ENCODE assay signal across 10 cellular contexts in genomic region chr19:9362905-9363304, GRCh38. TPM values are rescaled to one million over a fixed set of nuclear protein-coding genes. Genes with fewer than 3 reads are reported as not detected.
DNase-seq lines count a peak whose midpoint lies in the region; ATAC-seq and TF ChIP-seq lines count a peak whose summit lies in the region.
"Had no signal": no experiment of that assay in that cellular context is flagged by ENCODE, and none has a peak within 500 bp of the region (broad histone marks: within the 10 kb centered on the region; RNA-seq: fewer than 3 reads in every experiment).

ZNF177 (plus strand) TSS chr19:9363013; CDS start chr19:9378312, 15,299 bp downstream.

- H3K4me3 ChIP-seq in BJ (ENCODE audit: low read depth, low read length): peak within 1 kb of the TSS; percentile 41

- peaks cover 0 to 7% of the 10 kb centered on the region in 2 donors for H3K4me1 Mint-ChIP-seq in natural killer cell treated with Interleukin-12 subunit alpha and Interleukin-12 subunit beta and Interleukin-15 and Interleukin-18, amount 100 ng/mL, for 72 hours (ENCODE audit: low read depth in 2 of 2)

- no peaks in the 10 kb centered on the region; the same call in 1 of the 2 replicates for H3K36me3 ChIP-seq in BJ (ENCODE audit: control insufficient read depth, insufficient read depth, low read length)

- no peak for DNase-seq in BJ (ENCODE audit: low read depth)
- DNase-seq in NCI-H2171 treated with DMSO at 0.1 percent for 48 hours (lab: John Stamatoyannopoulos, UW): peak; percentile 73
- no peak for DNase-seq in cerebellum (ENCODE audit: low spot score)
- DNase-seq in natural killer cell treated with Interleukin-12 subunit alpha and Interleukin-12 subunit beta and Interleukin-15 and Interleukin-18, amount 100 ng/mL, for 72 hours (ENCODE audit: low spot score): no peak
- DNase-seq: erythroblast, NCI-H1436 had no signal

- H3K27me3 ChIP-seq in BJ (ENCODE audit: control insufficient read depth, insufficient read depth, low read length): no peaks in the 10 kb centered on the region

- ATAC-seq in natural killer cell treated with Interleukin-12 subunit alpha and Interleukin-12 subunit beta and Interleukin-15 and Interleukin-18, amount 100 ng/mL, for 72 hours: peak in 1 of 2 donors; percentile 60
- ATAC-seq in HG02885 (IDR thresholded peaks at IDR 0.05; ENCODE audit: poor library complexity, unreplicated experiment) (no peak), HG02938 (IDR thresholded peaks at IDR 0.05; ENCODE audit: unreplicated experiment) (no peak), GM21447 (IDR thresholded peaks at IDR 0.05; ENCODE audit: unreplicated experiment) (no peak), HG02610 (IDR thresholded peaks at IDR 0.05; ENCODE audit: unreplicated experiment) (no peak)

- peak within 1 kb of the TSS; percentile 3 for H3K4me3 Mint-ChIP-seq in natural killer cell treated with Interleukin-12 subunit alpha and Interleukin-12 subunit beta and Interleukin-15 and Interleukin-18, amount 100 ng/mL, for 72 hours

- CTCF ChIA-PET in BJ (lab: Yijun Ruan, JAX): no interaction called here

- TF ChIP-seq CTCF in BJ (IDR thresholded peaks at IDR 0.05; ENCODE audit: insufficient read depth, low read depth, low read length): no peak

- peaks cover 32% of the 10 kb centered on the region for H3K9me3 Mint-ChIP-seq in natural killer cell treated with Interleukin-12 subunit alpha and Interleukin-12 subunit beta and Interleukin-15 and Interleukin-18, amount 100 ng/mL, for 72 hours

- H3K27me3 Mint-ChIP-seq in natural killer cell treated with Interleukin-12 subunit alpha and Interleukin-12 subunit beta and Interleukin-15 and Interleukin-18, amount 100 ng/mL, for 72 hours: peaks cover 7 to 9% of the 10 kb centered on the region in 2 donors

- POLR2A ChIA-PET in BJ (lab: Charles Lee): interaction anchor here (0.6 kb wide), 1 partner anchor 888 kb away, joined by 8 read pairs; no protein-coding TSS in a partner anchor

- no peak within 1 kb of the TSS for H3K27ac Mint-ChIP-seq in natural killer cell treated with Interleukin-12 subunit alpha and Interleukin-12 subunit beta and Interleukin-15 and Interleukin-18, amount 100 ng/mL, for 72 hours

- peaks cover 48% of the 10 kb centered on the region for H3K36me3 Mint-ChIP-seq in natural killer cell treated with Interleukin-12 subunit alpha and Interleukin-12 subunit beta and Interleukin-15 and Interleukin-18, amount 100 ng/mL, for 72 hours

RNA-seq across cellular contexts. Expression of gene ZNF177, which starts in this region (rescaled TPM):
- polyA plus RNA-seq in BJ (2011; rRNA removed): 0.94 and 1.9 TPM in 2 replicates
- 0.33 and 0.82 TPM in 2 replicates for polyA minus RNA-seq in BJ (2011; rRNA and poly(A)+ RNA removed)
- total RNA-seq in cerebellum: 12.6 TPM
- under 1 TPM; 0.33 to 0.86 TPM for total RNA-seq in natural killer cell treated with Interleukin-12 subunit alpha and Interleukin-12 subunit beta and Interleukin-15 and Interleukin-18, amount 100 ng/mL, for 72 hours
